Comparison of ENCODE assay signal across 12 cellular contexts in the genomic region with DNA sequence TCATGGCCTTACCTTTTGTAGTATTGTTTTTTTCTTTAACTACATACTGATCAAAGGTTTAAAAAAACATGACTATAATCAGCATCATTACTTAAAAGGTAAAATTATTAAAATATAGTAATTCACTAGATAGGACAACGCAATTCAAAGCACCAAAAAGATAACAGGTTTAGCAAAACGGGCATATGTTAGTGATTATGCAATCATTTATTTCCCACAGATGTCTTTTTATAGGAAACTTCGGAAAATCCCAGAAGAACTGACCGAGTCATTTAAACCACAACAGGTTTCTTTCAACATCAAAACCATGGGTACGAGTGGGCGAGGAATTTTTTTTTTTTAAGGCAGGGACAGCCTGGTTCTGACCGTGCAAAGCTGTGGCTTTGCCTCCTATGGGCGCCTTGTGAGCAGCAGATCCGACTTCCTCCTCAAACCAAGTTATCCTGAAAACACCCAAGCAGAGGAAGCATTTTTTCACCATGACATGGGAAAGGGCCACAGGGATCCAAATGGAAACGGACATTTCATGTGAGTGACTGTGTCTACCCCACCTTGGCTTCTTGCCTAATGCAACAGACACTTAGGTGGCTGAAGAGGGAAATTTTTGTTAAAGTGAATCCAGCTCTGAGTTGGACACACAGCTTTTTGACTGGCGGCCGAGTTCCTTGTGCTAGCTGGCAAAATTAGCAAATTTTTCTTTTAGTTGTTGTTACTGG.
A peak's percentile ranks its signal among the peaks of the same experiment; 100 is the strongest.
DNase-seq lines count a peak whose midpoint lies in the region; ATAC-seq and TF ChIP-seq lines count a peak whose summit lies in the region.
"Had no signal": no experiment of that assay in that cellular context is flagged by ENCODE, and none has a peak within 500 bp of the region (broad histone marks: within the 10 kb centered on the region; RNA-seq: fewer than 3 reads in every experiment).

No MANE protein-coding gene starts in this region.

- no peaks in the 10 kb centered on the region for H3K9me3 Mint-ChIP-seq in stimulated activated naive B cell treated with anti-CD40 and anti-IgM and Interleukin-4, amounts not matched to agents 10 μg/mL and 1 μg/mL and 100 μg/mL, for 72 hours
- H3K9me3 Mint-ChIP-seq: effector memory CD8-positive, alpha-beta T cell had no signal

- POLR2A ChIA-PET in HEK293 (lab: Yijun Ruan, JAX): no interaction called here

- H3K4me3 ChIP-seq in HEK293 (ENCODE audit: low read depth, low read length) (no peak overlapping the region), astrocyte of the cerebellum (ENCODE audit: low read depth, low read length) (peak overlapping the region; percentile 1), heart right ventricle (no peak overlapping the region), suprapubic skin (peak overlapping the region; percentile 1)

- H3K27me3 ChIP-seq in heart right ventricle (no peaks in the 10 kb centered on the region), suprapubic skin (no peaks in the 10 kb centered on the region)

- no peak for TF ChIP-seq EP300 in suprapubic skin (IDR thresholded peaks at IDR 0.05)

- no peaks in the 10 kb centered on the region for H3K36me3 Mint-ChIP-seq in stimulated activated naive B cell treated with anti-CD40 and anti-IgM and Interleukin-4, amounts not matched to agents 10 μg/mL and 1 μg/mL and 100 μg/mL, for 72 hours

- no peak for TF ChIP-seq POLR2A in suprapubic skin (IDR thresholded peaks at IDR 0.05)

- H3K4me3 Mint-ChIP-seq in stimulated activated naive B cell treated with anti-CD40 and anti-IgM and Interleukin-4, amounts not matched to agents 10 μg/mL and 1 μg/mL and 100 μg/mL, for 72 hours: no peak overlapping the region
- H3K4me3 Mint-ChIP-seq: effector memory CD8-positive, alpha-beta T cell; neural crest cell had no signal

- peak; percentile 83 for DNase-seq in astrocyte of the cerebellum (ENCODE audit: low read depth)
- peak; percentile 25 to 66 for DNase-seq in heart right ventricle
- DNase-seq in suprapubic skin (ENCODE audit: low spot score in 2 of 2): peak; percentile 58 to 79
- no peak for DNase-seq in stimulated activated naive B cell treated with anti-CD40 and anti-IgM and Interleukin-4, amounts not matched to agents 10 μg/mL and 1 μg/mL and 100 μg/mL, for 72 hours
- no peak for DNase-seq in inferior parietal cortex (ENCODE audit: extremely low spot score)
- DNase-seq in SIG-M5 treated with dmso at 0.1 percent for 504 hours (lab: John Stamatoyannopoulos, UW; ENCODE audit: unreplicated experiment): no peak
- DNase-seq: effector memory CD8-positive, alpha-beta T cell; NCI-H510A; stimulated activated naive CD4-positive, alpha-beta T cell had no signal

- ATAC-seq in heart right ventricle (peak; percentile 68 to 91 (median 82)), GM18511 (IDR thresholded peaks at IDR 0.05; ENCODE audit: unreplicated experiment) (no peak)
- no peak for ATAC-seq in stimulated activated naive B cell treated with anti-CD40 and anti-IgM and Interleukin-4, amounts not matched to agents 10 μg/mL and 1 μg/mL and 100 μg/mL, for 72 hours (replicated peaks)
- ATAC-seq: effector memory CD8-positive, alpha-beta T cell had no signal

- H3K27ac ChIP-seq in HEK293 (ENCODE audit: extremely low read depth, low read depth, low read length) (no peak overlapping the region), heart right ventricle (peak overlapping the region in 8 of 10 donors; percentile 31 to 75 (median 63)), suprapubic skin (peak overlapping the region; percentile 82)

- H3K9me3 ChIP-seq in HEK293 (ENCODE audit: control insufficient read depth, insufficient read depth, low read depth, low read length) (no peaks in the 10 kb centered on the region), heart right ventricle (no peaks in the 10 kb centered on the region), suprapubic skin (no peaks in the 10 kb centered on the region)

- no peaks in the 10 kb centered on the region for H3K27me3 Mint-ChIP-seq in stimulated activated naive B cell treated with anti-CD40 and anti-IgM and Interleukin-4, amounts not matched to agents 10 μg/mL and 1 μg/mL and 100 μg/mL, for 72 hours

- peaks cover 0 to 2% of the 10 kb centered on the region in 2 donors for H3K4me1 Mint-ChIP-seq in stimulated activated naive B cell treated with anti-CD40 and anti-IgM and Interleukin-4, amounts not matched to agents 10 μg/mL and 1 μg/mL and 100 μg/mL, for 72 hours

- in situ Hi-C loops in astrocyte of the cerebellum (cut with HindIII; ENCODE audit: low sequenced_read_pairs): loop anchor here (5.0 kb wide), 1 partner anchor 100 kb away; no protein-coding TSS in a partner anchor

- no peaks in the 10 kb centered on the region for H3K36me3 ChIP-seq in HEK293 (ENCODE audit: control insufficient read depth in 2 of 2, insufficient read depth in 1 of 2, low read length in 2 of 2)
- H3K36me3 ChIP-seq in heart right ventricle: no peaks in the 10 kb centered on the region
- no peaks in the 10 kb centered on the region for H3K36me3 ChIP-seq in suprapubic skin

- CTCF ChIA-PET in HEK293 (lab: Yijun Ruan, JAX): interaction anchor here (1.0 kb wide), 1 partner anchor 10 kb away, joined by 4 read pairs; no protein-coding TSS in a partner anchor

- H3K27ac Mint-ChIP-seq in stimulated activated naive B cell treated with anti-CD40 and anti-IgM and Interleukin-4, amounts not matched to agents 10 μg/mL and 1 μg/mL and 100 μg/mL, for 72 hours: no peak overlapping the region
- H3K27ac Mint-ChIP-seq: effector memory CD8-positive, alpha-beta T cell had no signal

- H3K4me1 ChIP-seq in HEK293 (ENCODE audit: control insufficient read depth, insufficient read depth, low read length) (no peaks in the 10 kb centered on the region; the same call in 1 of the 2 replicates), heart right ventricle (peaks cover 0 to 21% (median 4%) of the 10 kb centered on the region in 9 donors), suprapubic skin (no peaks in the 10 kb centered on the region)

- TF ChIP-seq CTCF in HEK293 (tag by site-specific recombination; IDR thresholded peaks at IDR 0.05): no peak
- TF ChIP-seq CTCF in astrocyte of the cerebellum (IDR thresholded peaks at IDR 0.05; ENCODE audit: low read depth, low read length, missing control alignments): no peak
- TF ChIP-seq CTCF in heart right ventricle (IDR thresholded peaks at IDR 0.05): no peak
- TF ChIP-seq CTCF in suprapubic skin (IDR thresholded peaks at IDR 0.05): no peak

- WGBS in heart right ventricle, 2 donors: 50 to 55% methylated on average over 12 of the region's 12 CpGs
- WGBS in suprapubic skin: 44% methylated on average over 12 of the region's 12 CpGs

- intact Hi-C loops in heart right ventricle (cut with DNase I): loop anchor here in 2 of 10 donors (10.0 kb wide), 2 partner anchors 158 to 482 kb away; partner anchors contain the start of gene ZEB2 (in 1 of the 2)

TF ChIP-seq in HEK293, 187 proteins besides CTCF, POLR2A, EP300 and RAD21:
- TF ChIP-seq, protein P1, sequence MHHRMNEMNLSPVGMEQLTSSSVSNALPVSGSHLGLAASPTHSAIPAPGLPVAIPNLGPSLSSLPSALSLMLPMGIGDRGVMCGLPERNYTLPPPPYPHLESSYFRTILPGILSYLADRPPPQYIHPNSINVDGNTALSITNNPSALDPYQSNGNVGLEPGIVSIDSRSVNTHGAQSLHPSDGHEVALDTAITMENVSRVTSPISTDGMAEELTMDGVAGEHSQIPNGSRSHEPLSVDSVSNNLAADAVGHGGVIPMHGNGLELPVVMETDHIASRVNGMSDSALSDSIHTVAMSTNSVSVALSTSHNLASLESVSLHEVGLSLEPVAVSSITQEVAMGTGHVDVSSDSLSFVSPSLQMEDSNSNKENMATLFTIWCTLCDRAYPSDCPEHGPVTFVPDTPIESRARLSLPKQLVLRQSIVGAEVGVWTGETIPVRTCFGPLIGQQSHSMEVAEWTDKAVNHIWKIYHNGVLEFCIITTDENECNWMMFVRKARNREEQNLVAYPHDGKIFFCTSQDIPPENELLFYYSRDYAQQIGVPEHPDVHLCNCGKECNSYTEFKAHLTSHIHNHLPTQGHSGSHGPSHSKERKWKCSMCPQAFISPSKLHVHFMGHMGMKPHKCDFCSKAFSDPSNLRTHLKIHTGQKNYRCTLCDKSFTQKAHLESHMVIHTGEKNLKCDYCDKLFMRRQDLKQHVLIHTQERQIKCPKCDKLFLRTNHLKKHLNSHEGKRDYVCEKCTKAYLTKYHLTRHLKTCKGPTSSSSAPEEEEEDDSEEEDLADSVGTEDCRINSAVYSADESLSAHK (tag by site-specific recombination; IDR thresholded peaks at IDR 0.05): 0 out of 2 replicates have a peak, but pooled peaks have one; percentile 14
- TF ChIP-seq ZNF341 (tag by site-specific recombination; IDR thresholded peaks at IDR 0.05; ENCODE audit: low read depth): no peak

Comparison
In these comparisons a context has a peak if more than half of its experiments do, and no peak if none do; other contexts are left out.
1. H3K4me3 ChIP-seq: peak in astrocyte of the cerebellum (single experiment) and suprapubic skin (single experiment); none in HEK293 (single experiment) and heart right ventricle (0 of 10).
2. DNase-seq: peak in astrocyte of the cerebellum (single experiment), heart right ventricle (2 of 2) and suprapubic skin (2 of 2); none in stimulated activated naive B cell treated with anti-CD40 and anti-IgM and Interleukin-4, amounts not matched to agents 10 μg/mL and 1 μg/mL and 100 μg/mL, for 72 hours (single experiment), inferior parietal cortex (single experiment) and SIG-M5 treated with dmso at 0.1 percent for 504 hours (single experiment).
3. ATAC-seq: peak in heart right ventricle (8 of 8); none in stimulated activated naive B cell treated with anti-CD40 and anti-IgM and Interleukin-4, amounts not matched to agents 10 μg/mL and 1 μg/mL and 100 μg/mL, for 72 hours (0 of 2) and GM18511 (single experiment).